ENCODE assay signal across 18 cellular contexts in genomic region chr9:137438591-137439157, GRCh38. TPM values are rescaled to one million over a fixed set of nuclear protein-coding genes. Genes with fewer than 3 reads are reported as not detected.
DNase-seq lines count a peak whose midpoint lies in the region; ATAC-seq and TF ChIP-seq lines count a peak whose summit lies in the region.
"Had no signal": no experiment of that assay in that cellular context is flagged by ENCODE, and none has a peak within 500 bp of the region (broad histone marks: within the 10 kb centered on the region; RNA-seq: fewer than 3 reads in every experiment).

No MANE protein-coding gene starts in this region.

- intact Hi-C loops in natural killer cell (cut with micrococcal nuclease) (no loop called here), mucosa of descending colon (cut with DNase I, micrococcal nuclease) (no loop called here)

- no peak overlapping the region for H3K27ac Mint-ChIP-seq in natural killer cell treated with Interleukin-12 subunit alpha and Interleukin-12 subunit beta and Interleukin-15 and Interleukin-18, amount 100 ng/mL, for 72 hours
- H3K27ac Mint-ChIP-seq in natural killer cell = no peak overlapping the region
- H3K27ac Mint-ChIP-seq: CD4-positive, alpha-beta T cell had no signal

- H3K27me3 ChIP-seq in WERI-Rb-1 (ENCODE audit: insufficient read depth, low read depth, severe bottlenecking) = no peaks in the 10 kb centered on the region
- H3K27me3 ChIP-seq: MG63 had no signal

- no peak for ATAC-seq in natural killer cell treated with Interleukin-12 subunit alpha and Interleukin-12 subunit beta and Interleukin-15 and Interleukin-18, amount 100 ng/mL, for 72 hours
- no peak for ATAC-seq in natural killer cell
- ATAC-seq in mucosa of descending colon = no peak

- TF ChIP-seq CTCF in natural killer cell (IDR thresholded peaks at IDR 0.05) (no peak), WERI-Rb-1 (IDR thresholded peaks at IDR 0.05; ENCODE audit: low read depth, low read length) (no peak), mucosa of descending colon (IDR thresholded peaks at IDR 0.05) (no peak), GM13976 (IDR thresholded peaks at IDR 0.05; ENCODE audit: borderline replicate concordance, control extremely low read depth, extremely low read depth, insufficient read depth, missing control alignments) (no peak)

- peak; percentile 60 for DNase-seq in natural killer cell treated with Interleukin-12 subunit alpha and Interleukin-12 subunit beta and Interleukin-15 and Interleukin-18, amount 100 ng/mL, for 72 hours (ENCODE audit: low spot score)
- DNase-seq in natural killer cell (no peak), WERI-Rb-1 (no peak), mucosa of descending colon (peak in 2 of 3 donors; percentile 31 to 51), NCI-H345 (lab: John Stamatoyannopoulos, UW) (no peak), GM13976 (ENCODE audit: low spot score) (no peak), SW 1271 (lab: John Stamatoyannopoulos, UW) (no peak)
- no peak for DNase-seq in NK-92 treated with Interleukin-12 subunit alpha and Interleukin-12 subunit beta, amount 100 ng/mL, for 24 hours (lab: John Stamatoyannopoulos, UW)
- DNase-seq: CD4-positive, alpha-beta T cell; H7; Karpas-422; MG63; NCI-H1092; NCI-H226; NCI-H526; OCI-M1 had no signal

- H3K9me3 ChIP-seq in WERI-Rb-1 (ENCODE audit: severe bottlenecking) = no peaks in the 10 kb centered on the region
- no peaks in the 10 kb centered on the region for H3K9me3 ChIP-seq in mucosa of descending colon
- H3K9me3 ChIP-seq: MG63, SJSA1 had no signal

- H3K4me1 Mint-ChIP-seq in natural killer cell treated with Interleukin-12 subunit alpha and Interleukin-12 subunit beta and Interleukin-15 and Interleukin-18, amount 100 ng/mL, for 72 hours (ENCODE audit: low read depth in 2 of 2) = peaks cover 5 to 6% of the 10 kb centered on the region in 2 donors
- H3K4me1 Mint-ChIP-seq in natural killer cell = peaks cover 6% of the 10 kb centered on the region in 2 donors

- H3K4me3 ChIP-seq in WERI-Rb-1 (ENCODE audit: low read depth, low read length) = no peak overlapping the region; the same call in 1 of the 2 replicates
- no peak overlapping the region for H3K4me3 ChIP-seq in mucosa of descending colon
- H3K4me3 ChIP-seq: MG63, SJSA1 had no signal

- in situ Hi-C loops in GM13976 (cut with MboI; ENCODE audit: low sequenced_read_pairs, unreplicated experiment) = no loop called here

- no peak overlapping the region for H3K4me3 Mint-ChIP-seq in natural killer cell treated with Interleukin-12 subunit alpha and Interleukin-12 subunit beta and Interleukin-15 and Interleukin-18, amount 100 ng/mL, for 72 hours
- no peak overlapping the region for H3K4me3 Mint-ChIP-seq in natural killer cell
- H3K4me3 Mint-ChIP-seq: CD4-positive, alpha-beta T cell had no signal

- H3K9me3 Mint-ChIP-seq in natural killer cell treated with Interleukin-12 subunit alpha and Interleukin-12 subunit beta and Interleukin-15 and Interleukin-18, amount 100 ng/mL, for 72 hours = no peaks in the 10 kb centered on the region
- no peaks in the 10 kb centered on the region for H3K9me3 Mint-ChIP-seq in natural killer cell
- H3K9me3 Mint-ChIP-seq: CD4-positive, alpha-beta T cell had no signal

- peaks cover 8 to 12% of the 10 kb centered on the region in 2 donors for H3K27me3 Mint-ChIP-seq in natural killer cell treated with Interleukin-12 subunit alpha and Interleukin-12 subunit beta and Interleukin-15 and Interleukin-18, amount 100 ng/mL, for 72 hours
- H3K27me3 Mint-ChIP-seq in natural killer cell (ENCODE audit: low read depth in 2 of 2) = peaks cover 6 to 7% of the 10 kb centered on the region in 2 donors

- H3K27ac ChIP-seq in WERI-Rb-1 = peak overlapping the region; percentile 81
- H3K27ac ChIP-seq: SJSA1 had no signal

- H3K36me3 ChIP-seq in WERI-Rb-1 (no peaks in the 10 kb centered on the region), mucosa of descending colon (ENCODE audit: low read depth) (no peaks in the 10 kb centered on the region)
- H3K36me3 ChIP-seq: MG63, SJSA1 had no signal

- no peaks in the 10 kb centered on the region for H3K36me3 Mint-ChIP-seq in natural killer cell treated with Interleukin-12 subunit alpha and Interleukin-12 subunit beta and Interleukin-15 and Interleukin-18, amount 100 ng/mL, for 72 hours
- no peaks in the 10 kb centered on the region for H3K36me3 Mint-ChIP-seq in natural killer cell

- H3K4me1 ChIP-seq in mucosa of descending colon (ENCODE audit: low read depth) = peaks cover 34% of the 10 kb centered on the region

RNA-seq across cellular contexts. Expression of gene ENTPD8, which starts 2.5 kb away (rescaled TPM):
- not detected for total RNA-seq in natural killer cell treated with Interleukin-12 subunit alpha and Interleukin-12 subunit beta and Interleukin-15 and Interleukin-18, amount 100 ng/mL, for 72 hours
- not detected for total RNA-seq in natural killer cell
- total RNA-seq in mucosa of descending colon = 100 to 1,000 TPM in 1 of 3 donors, 10 to 100 TPM in 2; 36.7 to 127 (median 74.8) TPM
- total RNA-seq: CD4-positive, alpha-beta T cell; RPMI7951; SJSA1 had no signal

RNA-seq across cellular contexts. Expression of gene NOXA1, which starts 15.5 kb away (rescaled TPM):
- under 1 TPM; 0.33 to 0.62 TPM for total RNA-seq in natural killer cell treated with Interleukin-12 subunit alpha and Interleukin-12 subunit beta and Interleukin-15 and Interleukin-18, amount 100 ng/mL, for 72 hours
- total RNA-seq in natural killer cell = 1 to 10 TPM; 4.7 to 10.0 (median 7.7) TPM
- 10 to 100 TPM; 18.0 to 41.5 (median 27.2) TPM for total RNA-seq in mucosa of descending colon
- total RNA-seq: RPMI7951, SJSA1 had no signal

RNA-seq across cellular contexts. Expression of gene EXD3, which starts 15.7 kb away (rescaled TPM):
- 1 to 10 TPM; 7.6 to 7.9 TPM for total RNA-seq in natural killer cell treated with Interleukin-12 subunit alpha and Interleukin-12 subunit beta and Interleukin-15 and Interleukin-18, amount 100 ng/mL, for 72 hours
- total RNA-seq in natural killer cell = 10 to 100 TPM; 28.0 to 35.3 (median 29.6) TPM
- total RNA-seq in mucosa of descending colon = 10 to 100 TPM; 39.4 to 56.7 (median 40.1) TPM

RNA-seq across cellular contexts. Expression of gene NSMF, which starts 20.5 kb away (rescaled TPM):
- 10 to 100 TPM; 17.1 to 36.4 TPM for total RNA-seq in natural killer cell treated with Interleukin-12 subunit alpha and Interleukin-12 subunit beta and Interleukin-15 and Interleukin-18, amount 100 ng/mL, for 72 hours
- 100 to 1,000 TPM in 1 of 3 donors, 10 to 100 TPM in 2; 78.1 to 111 (median 87.8) TPM for total RNA-seq in natural killer cell
- 10 to 100 TPM; 30.1 to 48.0 (median 43.4) TPM for total RNA-seq in mucosa of descending colon

Comparison
In these comparisons a context has a peak if more than half of its experiments do, and no peak if none do; other contexts are left out.
1. DNase-seq: peak in natural killer cell treated with Interleukin-12 subunit alpha and Interleukin-12 subunit beta and Interleukin-15 and Interleukin-18, amount 100 ng/mL, for 72 hours (single experiment) and mucosa of descending colon (2 of 3); none in natural killer cell (single experiment), WERI-Rb-1 (single experiment), NK-92 treated with Interleukin-12 subunit alpha and Interleukin-12 subunit beta, amount 100 ng/mL, for 24 hours (single experiment), NCI-H345 (single experiment), GM13976 (single experiment) and SW 1271 (0 of 2).
2. RNA of gene ENTPD8, which starts 2.5 kb away (total RNA-seq): 36.7 to 127 TPM in mucosa of descending colon; not detected in natural killer cell treated with Interleukin-12 subunit alpha and Interleukin-12 subunit beta and Interleukin-15 and Interleukin-18, amount 100 ng/mL, for 72 hours and not detected in natural killer cell; every median in the first group is over 10 times any median in the second.